Comparison of ENCODE assay signal across 7 cellular contexts in genomic region chr18:49055787-49056186, GRCh38.
A peak's percentile ranks its signal among the peaks of the same experiment; 100 is the strongest.
DNase-seq lines count a peak whose midpoint lies in the region; ATAC-seq and TF ChIP-seq lines count a peak whose summit lies in the region.

No MANE protein-coding gene starts in this region.

- no peak for TF ChIP-seq CTCF in testis (IDR thresholded peaks at IDR 0.05)

- H3K4me1 ChIP-seq in testis: no peaks in the 10 kb centered on the region

- no peaks in the 10 kb centered on the region for H3K27me3 ChIP-seq in testis

- ATAC-seq in HG03520 (IDR thresholded peaks at IDR 0.05; ENCODE audit: unreplicated experiment): peak; percentile 60
- ATAC-seq in left colon: no peak
- ATAC-seq in GM21576 (IDR thresholded peaks at IDR 0.05; ENCODE audit: unreplicated experiment): no peak

- H3K4me3 ChIP-seq in testis: no peak overlapping the region

- H3K9me3 ChIP-seq in testis: no peaks in the 10 kb centered on the region

- TF ChIP-seq POLR2A in testis (IDR thresholded peaks at IDR 0.05): no peak

- H3K36me3 ChIP-seq in testis (ENCODE audit: low read depth, missing control alignments): no peaks in the 10 kb centered on the region

- 81 to 88% methylated on average over 11 of the region's 11 CpGs for WGBS in testis, 2 donors

- intact Hi-C loops in left colon (cut with DNase I, micrococcal nuclease): no loop called here
- intact Hi-C loops in testis (cut with DNase I; ENCODE audit: low total_unique reads): no loop called here

- DNase-seq in GM19238 (ENCODE audit: insufficient read length, low spot score) (peak; percentile 44), left colon (peak; percentile 43 to 58), testis (peak; percentile 28), COLO829 (ENCODE audit: low spot score) (no peak)
- peak; percentile 29 for DNase-seq in activated CD8-positive, alpha-beta memory T cell treated with anti-CD3 and anti-CD28 coated beads, Interleukin-2, amount 50 U/mL, for 4 hours

- no peak overlapping the region for H3K27ac ChIP-seq in testis
